Comparison of ENCODE assay signal across 1 cellular context in the genomic region with DNA sequence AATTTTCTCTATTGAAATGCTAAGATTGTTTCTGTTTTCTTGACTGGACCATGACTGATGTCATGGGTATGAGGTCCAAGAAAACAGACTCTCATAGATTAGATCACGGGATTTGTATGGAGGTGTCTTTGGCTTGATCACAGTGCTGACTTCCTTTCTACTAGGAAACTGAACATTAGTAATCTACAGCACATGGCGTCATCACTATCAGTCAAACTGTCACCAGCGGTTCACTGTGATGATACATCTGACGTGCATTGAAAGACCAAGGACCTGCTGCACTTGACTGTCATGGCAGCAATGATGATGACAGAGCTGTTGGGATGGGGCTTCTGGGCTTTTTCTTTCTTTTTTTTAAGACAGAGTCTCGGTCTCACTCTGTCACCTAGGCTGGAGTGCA.
TF ChIP-seq lines count a peak whose summit lies in the region.

No MANE protein-coding gene starts in this region.

TF ChIP-seq in K562, 482 proteins besides CTCF, POLR2A, EP300 and RAD21 (continued from another document and continues in another):
- TF ChIP-seq ARNT (IDR thresholded peaks at IDR 0.05) (0 out of 4 replicates have a peak, but pooled peaks of 1 of the 2 experiments have one; percentile 24), BMI1 (IDR thresholded peaks at IDR 0.05; ENCODE audit: low read length) (no peak), SMARCB1 (IDR thresholded peaks at IDR 0.05; ENCODE audit: insufficient read length, low read depth) (no peak), PHF8 (IDR thresholded peaks at IDR 0.05; ENCODE audit: borderline replicate concordance, low read length) (no peak), PBX2 (CRISPR knock-in tag; IDR thresholded peaks at IDR 0.05; ENCODE audit: low read depth) (peak; percentile 41; the same call in 1 of the 2 replicates), PBX2 (tag; conservative IDR thresholded peaks at IDR 0.05; ENCODE audit: low read depth) (peak; percentile 96), MAFG (tag; conservative IDR thresholded peaks at IDR 0.05) (no peak), STAG1 (CRISPR knock-in tag; IDR thresholded peaks at IDR 0.05; ENCODE audit: borderline replicate concordance) (no peak), FOXK1 (CRISPR knock-in tag; IDR thresholded peaks at IDR 0.05; ENCODE audit: borderline replicate concordance) (no peak), SNIP1 (IDR thresholded peaks at IDR 0.05; ENCODE audit: low read depth) (no peak), ZFPM2 (CRISPR knock-in tag; IDR thresholded peaks at IDR 0.05) (no peak), MCM7 (IDR thresholded peaks at IDR 0.05) (no peak), CBX8 (IDR thresholded peaks at IDR 0.05; ENCODE audit: borderline replicate concordance, extremely low read depth, low read depth, low read length, poor library complexity, severe bottlenecking) (no peak), NFXL1 (CRISPR knock-in tag; IDR thresholded peaks at IDR 0.05) (no peak), HIVEP1 (CRISPR knock-in tag; IDR thresholded peaks at IDR 0.05) (no peak), ZKSCAN8 (CRISPR knock-in tag; IDR thresholded peaks at IDR 0.05) (no peak), TAL1 (IDR thresholded peaks at IDR 0.05) (no peak), RBM17 (IDR thresholded peaks at IDR 0.05; ENCODE audit: borderline replicate concordance, low read depth, low read length) (no peak), NCOR1 (IDR thresholded peaks at IDR 0.05) (no peak), ASH1L (IDR thresholded peaks at IDR 0.05; ENCODE audit: borderline replicate concordance, low read depth, partially characterized antibody) (no peak), HLTF (IDR thresholded peaks at IDR 0.05) (no peak), ATF7 (IDR thresholded peaks at IDR 0.05) (peak; percentile 92), TEAD2 (tag; IDR thresholded peaks at IDR 0.05) (no peak), FOXP1 (CRISPR knock-in tag; IDR thresholded peaks at IDR 0.05) (no peak), TBL1XR1 (IDR thresholded peaks at IDR 0.05; ENCODE audit: low read length in 2 of 2) (peak in 1 of 2 experiments; percentile 73; a peak in 2 of 4 replicates), PRMT5 (CRISPR knock-in tag; IDR thresholded peaks at IDR 0.05) (no peak), FOXA1 (IDR thresholded peaks at IDR 0.05; ENCODE audit: borderline replicate concordance) (no peak), NFYB (IDR thresholded peaks at IDR 0.05; ENCODE audit: extremely low read depth, insufficient read length) (no peak), HCFC1 (IDR thresholded peaks at IDR 0.05; ENCODE audit: low read depth, low read length) (no peak), TAF1 (IDR thresholded peaks at IDR 0.05; ENCODE audit: control insufficient read depth, extremely low read depth, insufficient read depth, low read length, severe bottlenecking) (no peak), PKNOX1 (IDR thresholded peaks at IDR 0.05) (peak; percentile 93), TEAD4 (IDR thresholded peaks at IDR 0.05; ENCODE audit: low read length) (peak; percentile 10; the same call in 1 of the 2 replicates), TEAD4 (CRISPR knock-in tag; IDR thresholded peaks at IDR 0.05; ENCODE audit: borderline replicate concordance) (no peak), NR2C2 (CRISPR knock-in tag; IDR thresholded peaks at IDR 0.05) (no peak), NR2C2 (tag; IDR thresholded peaks at IDR 0.05) (no peak), E4F1 (CRISPR knock-in tag; IDR thresholded peaks at IDR 0.05; ENCODE audit: borderline replicate concordance) (no peak), SRSF7 (optimal IDR thresholded peaks at IDR 0.05; ENCODE audit: low read depth, low read length) (no peak), FOSL1 (tag; conservative IDR thresholded peaks at IDR 0.05) (peak; percentile 63), KAT7 (CRISPR knock-in tag; IDR thresholded peaks at IDR 0.05; ENCODE audit: borderline replicate concordance) (no peak), MYBL2 (IDR thresholded peaks at IDR 0.05; ENCODE audit: low read depth) (no peak), MYBL2 (CRISPR knock-in tag; IDR thresholded peaks at IDR 0.05; ENCODE audit: borderline replicate concordance) (no peak), KHSRP (IDR thresholded peaks at IDR 0.05) (peak; percentile 50; the same call in 1 of the 2 replicates), YBX1 (IDR thresholded peaks at IDR 0.05) (no peak), ZC3H4 (CRISPR knock-in tag; IDR thresholded peaks at IDR 0.05; ENCODE audit: borderline replicate concordance) (no peak), BRCA1 (IDR thresholded peaks at IDR 0.05) (no peak), BRCA1 (CRISPR knock-in tag; IDR thresholded peaks at IDR 0.05) (no peak), SPI1 (IDR thresholded peaks at IDR 0.05; ENCODE audit: borderline replicate concordance, low read depth, low read length) (0 out of 2 replicates have a peak, but pooled peaks have one; percentile 5), NCOA2 (IDR thresholded peaks at IDR 0.05; ENCODE audit: partially characterized antibody in 2 of 2) (no peak), SREBF2 (CRISPR knock-in tag; IDR thresholded peaks at IDR 0.05) (no peak), THRAP3 (IDR thresholded peaks at IDR 0.05; ENCODE audit: borderline replicate concordance) (no peak), ZNF57 (CRISPR knock-in tag; IDR thresholded peaks at IDR 0.05) (no peak), CSDE1 (IDR thresholded peaks at IDR 0.05) (no peak), ILF3 (IDR thresholded peaks at IDR 0.05; ENCODE audit: borderline replicate concordance) (no peak), ZNF584 (CRISPR knock-in tag; IDR thresholded peaks at IDR 0.05; ENCODE audit: low read depth) (0 out of 2 replicates have a peak, but pooled peaks have one; percentile 41), ZNF408 (CRISPR knock-in tag; IDR thresholded peaks at IDR 0.05; ENCODE audit: low read depth) (no peak), MTA1 (IDR thresholded peaks at IDR 0.05; ENCODE audit: borderline replicate concordance) (peak; percentile 18; the same call in 1 of the 2 replicates)
- TF ChIP-seq, protein P1, sequence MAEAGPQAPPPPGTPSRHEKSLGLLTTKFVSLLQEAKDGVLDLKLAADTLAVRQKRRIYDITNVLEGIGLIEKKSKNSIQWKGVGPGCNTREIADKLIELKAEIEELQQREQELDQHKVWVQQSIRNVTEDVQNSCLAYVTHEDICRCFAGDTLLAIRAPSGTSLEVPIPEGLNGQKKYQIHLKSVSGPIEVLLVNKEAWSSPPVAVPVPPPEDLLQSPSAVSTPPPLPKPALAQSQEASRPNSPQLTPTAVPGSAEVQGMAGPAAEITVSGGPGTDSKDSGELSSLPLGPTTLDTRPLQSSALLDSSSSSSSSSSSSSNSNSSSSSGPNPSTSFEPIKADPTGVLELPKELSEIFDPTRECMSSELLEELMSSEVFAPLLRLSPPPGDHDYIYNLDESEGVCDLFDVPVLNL (CRISPR knock-in tag; IDR thresholded peaks at IDR 0.05; ENCODE audit: low read depth): no peak
- TF ChIP-seq, protein P2, sequence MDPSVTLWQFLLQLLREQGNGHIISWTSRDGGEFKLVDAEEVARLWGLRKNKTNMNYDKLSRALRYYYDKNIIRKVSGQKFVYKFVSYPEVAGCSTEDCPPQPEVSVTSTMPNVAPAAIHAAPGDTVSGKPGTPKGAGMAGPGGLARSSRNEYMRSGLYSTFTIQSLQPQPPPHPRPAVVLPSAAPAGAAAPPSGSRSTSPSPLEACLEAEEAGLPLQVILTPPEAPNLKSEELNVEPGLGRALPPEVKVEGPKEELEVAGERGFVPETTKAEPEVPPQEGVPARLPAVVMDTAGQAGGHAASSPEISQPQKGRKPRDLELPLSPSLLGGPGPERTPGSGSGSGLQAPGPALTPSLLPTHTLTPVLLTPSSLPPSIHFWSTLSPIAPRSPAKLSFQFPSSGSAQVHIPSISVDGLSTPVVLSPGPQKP (CRISPR knock-in tag; IDR thresholded peaks at IDR 0.05): no peak
- TF ChIP-seq, protein P3, sequence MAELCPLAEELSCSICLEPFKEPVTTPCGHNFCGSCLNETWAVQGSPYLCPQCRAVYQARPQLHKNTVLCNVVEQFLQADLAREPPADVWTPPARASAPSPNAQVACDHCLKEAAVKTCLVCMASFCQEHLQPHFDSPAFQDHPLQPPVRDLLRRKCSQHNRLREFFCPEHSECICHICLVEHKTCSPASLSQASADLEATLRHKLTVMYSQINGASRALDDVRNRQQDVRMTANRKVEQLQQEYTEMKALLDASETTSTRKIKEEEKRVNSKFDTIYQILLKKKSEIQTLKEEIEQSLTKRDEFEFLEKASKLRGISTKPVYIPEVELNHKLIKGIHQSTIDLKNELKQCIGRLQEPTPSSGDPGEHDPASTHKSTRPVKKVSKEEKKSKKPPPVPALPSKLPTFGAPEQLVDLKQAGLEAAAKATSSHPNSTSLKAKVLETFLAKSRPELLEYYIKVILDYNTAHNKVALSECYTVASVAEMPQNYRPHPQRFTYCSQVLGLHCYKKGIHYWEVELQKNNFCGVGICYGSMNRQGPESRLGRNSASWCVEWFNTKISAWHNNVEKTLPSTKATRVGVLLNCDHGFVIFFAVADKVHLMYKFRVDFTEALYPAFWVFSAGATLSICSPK (IDR thresholded peaks at IDR 0.05; ENCODE audit: borderline replicate concordance): no peak
- TF ChIP-seq, protein P4, sequence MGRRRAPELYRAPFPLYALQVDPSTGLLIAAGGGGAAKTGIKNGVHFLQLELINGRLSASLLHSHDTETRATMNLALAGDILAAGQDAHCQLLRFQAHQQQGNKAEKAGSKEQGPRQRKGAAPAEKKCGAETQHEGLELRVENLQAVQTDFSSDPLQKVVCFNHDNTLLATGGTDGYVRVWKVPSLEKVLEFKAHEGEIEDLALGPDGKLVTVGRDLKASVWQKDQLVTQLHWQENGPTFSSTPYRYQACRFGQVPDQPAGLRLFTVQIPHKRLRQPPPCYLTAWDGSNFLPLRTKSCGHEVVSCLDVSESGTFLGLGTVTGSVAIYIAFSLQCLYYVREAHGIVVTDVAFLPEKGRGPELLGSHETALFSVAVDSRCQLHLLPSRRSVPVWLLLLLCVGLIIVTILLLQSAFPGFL (CRISPR knock-in tag; IDR thresholded peaks at IDR 0.05): no peak
- TF ChIP-seq, protein P5, sequence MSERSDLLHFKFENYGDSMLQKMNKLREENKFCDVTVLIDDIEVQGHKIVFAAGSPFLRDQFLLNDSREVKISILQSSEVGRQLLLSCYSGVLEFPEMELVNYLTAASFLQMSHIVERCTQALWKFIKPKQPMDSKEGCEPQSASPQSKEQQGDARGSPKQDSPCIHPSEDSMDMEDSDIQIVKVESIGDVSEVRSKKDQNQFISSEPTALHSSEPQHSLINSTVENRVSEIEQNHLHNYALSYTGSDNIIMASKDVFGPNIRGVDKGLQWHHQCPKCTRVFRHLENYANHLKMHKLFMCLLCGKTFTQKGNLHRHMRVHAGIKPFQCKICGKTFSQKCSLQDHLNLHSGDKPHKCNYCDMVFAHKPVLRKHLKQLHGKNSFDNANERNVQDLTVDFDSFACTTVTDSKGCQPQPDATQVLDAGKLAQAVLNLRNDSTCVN (CRISPR knock-in tag; IDR thresholded peaks at IDR 0.05): no peak
